Comparison of ENCODE assay signal across 8 cellular contexts in the genomic region with DNA sequence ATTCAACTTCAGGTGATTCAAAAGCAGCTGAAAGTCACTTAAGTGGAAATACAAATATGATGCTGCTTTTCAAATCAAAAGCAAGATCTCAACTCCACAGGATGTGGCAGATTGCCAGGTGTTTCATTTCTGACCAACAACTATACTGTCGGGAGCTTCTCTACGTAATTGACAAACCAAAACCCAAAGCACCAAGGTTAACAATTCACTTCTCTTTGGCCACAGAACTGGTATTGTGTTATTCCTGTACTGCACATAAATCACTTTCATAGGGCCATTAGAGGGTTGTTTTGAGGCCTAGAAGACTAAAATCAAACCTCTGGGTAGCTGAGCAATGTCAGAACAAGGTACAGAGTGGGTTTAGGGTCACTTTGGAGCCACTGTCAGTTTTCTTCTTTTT.
DNase-seq lines count a peak whose midpoint lies in the region; ATAC-seq, FAIRE-seq and TF ChIP-seq lines count a peak whose summit lies in the region.

No MANE protein-coding gene starts in this region.

- no peaks in the 10 kb centered on the region for H3F3A ChIP-seq in neural progenitor cell (ENCODE audit: low read depth)

- H3K4me1 Mint-ChIP-seq in neural progenitor cell: no peaks in the 10 kb centered on the region

- no peaks in the 10 kb centered on the region for H3K27me3 ChIP-seq in endothelial cell of umbilical vein (ENCODE audit: control insufficient read depth in 2 of 2, insufficient read depth in 2 of 2, low read length in 2 of 2)
- no peaks in the 10 kb centered on the region for H3K27me3 ChIP-seq in neural progenitor cell
- no peaks in the 10 kb centered on the region for H3K27me3 ChIP-seq in aorta (ENCODE audit: control insufficient read depth in 1 of 2, insufficient read depth in 2 of 2, low read length in 1 of 2)

- H4K20me1 ChIP-seq in endothelial cell of umbilical vein (replicated peaks; ENCODE audit: control insufficient read depth, extremely low read depth, insufficient read depth, low read length): no peaks in the 10 kb centered on the region
- no peaks in the 10 kb centered on the region for H4K20me1 ChIP-seq in neural progenitor cell (ENCODE audit: low read depth)

- TF ChIP-seq POLR2A in endothelial cell of umbilical vein (IDR thresholded peaks at IDR 0.05; ENCODE audit: low read depth, low read length): no peak

- no peak overlapping the region for H3K4me3 ChIP-seq in endothelial cell of umbilical vein (replicated peaks in 1 of 3; ENCODE audit: insufficient read depth in 1 of 3, low read depth in 1 of 3, low read length in 3 of 3)
- H3K4me3 ChIP-seq in neural progenitor cell: no peak overlapping the region
- no peak overlapping the region for H3K4me3 ChIP-seq in aorta (ENCODE audit: low read length in 2 of 2)

- dilution Hi-C loops in endothelial cell of umbilical vein (cut with MboI; ENCODE audit: extremely low pct_ligation_motif_present, low sequenced_read_pairs): no loop called here

- 77 to 80% methylated on average over 2 of the region's 2 CpGs for WGBS in aorta, 2 donors

- H3K4me1 ChIP-seq in endothelial cell of umbilical vein (ENCODE audit: control insufficient read depth, extremely low read depth, insufficient read depth, low read length) (no peaks in the 10 kb centered on the region), neural progenitor cell (no peaks in the 10 kb centered on the region), aorta (ENCODE audit: control insufficient read depth in 1 of 2, insufficient read depth in 2 of 2, low read length in 2 of 2) (no peaks in the 10 kb centered on the region)

- H3K9ac ChIP-seq in endothelial cell of umbilical vein (replicated peaks; ENCODE audit: extremely low read depth, insufficient read depth, low read length) (no peak overlapping the region), neural progenitor cell (no peak overlapping the region)

- ATAC-seq in GM18909 (IDR thresholded peaks at IDR 0.05; ENCODE audit: poor library complexity, unreplicated experiment) (peak; percentile 98), HG02840 (IDR thresholded peaks at IDR 0.05; ENCODE audit: low FRiP score, unreplicated experiment) (peak; percentile 99), esophagus mucosa (no peak), aorta (ENCODE audit: low FRiP score) (no peak)

- H3K36me3 ChIP-seq in endothelial cell of umbilical vein (ENCODE audit: control insufficient read depth in 2 of 2, extremely low read depth in 1 of 2, insufficient read depth in 2 of 2, low read length in 2 of 2) (no peaks in the 10 kb centered on the region), neural progenitor cell (no peaks in the 10 kb centered on the region), aorta (ENCODE audit: control insufficient read depth in 1 of 2, insufficient read depth in 2 of 2, low read length in 1 of 2) (no peaks in the 10 kb centered on the region)

- H3K4me2 ChIP-seq in endothelial cell of umbilical vein (ENCODE audit: insufficient read depth, low read length) (no peak overlapping the region), neural progenitor cell (no peak overlapping the region)

- no peak for FAIRE-seq in endothelial cell of umbilical vein (lab: Jason Lieb, UNC)

- no peaks in the 10 kb centered on the region for H3K9me1 ChIP-seq in endothelial cell of umbilical vein (replicated peaks; ENCODE audit: control insufficient read depth, extremely low read depth, insufficient read depth, low read length)

- no peak overlapping the region for H2AFZ ChIP-seq in endothelial cell of umbilical vein (ENCODE audit: low read depth, low read length)
- H2AFZ ChIP-seq in neural progenitor cell (replicated peaks): no peak overlapping the region

- intact Hi-C loops in endothelial cell of umbilical vein (cut with micrococcal nuclease) (no loop called here), aorta (cut with DNase I) (no loop called here)

- no peak overlapping the region for H3K4me3 Mint-ChIP-seq in neural progenitor cell

- H3K27ac ChIP-seq in endothelial cell of umbilical vein (ENCODE audit: insufficient read depth, low read depth, low read length) (no peak overlapping the region), neural progenitor cell (no peak overlapping the region), aorta (ENCODE audit: low read depth in 1 of 2, low read length in 2 of 2) (no peak overlapping the region)

- peaks cover 2% of the 10 kb centered on the region for H3K27me3 Mint-ChIP-seq in neural progenitor cell (ENCODE audit: insufficient read depth, low read depth)

- no peaks in the 10 kb centered on the region for H3K79me2 ChIP-seq in endothelial cell of umbilical vein (ENCODE audit: control insufficient read depth, insufficient read depth, low read length)
- H3K79me2 ChIP-seq in neural progenitor cell (ENCODE audit: low read depth): no peaks in the 10 kb centered on the region

- peaks cover 8% of the 10 kb centered on the region for H3K9me3 Mint-ChIP-seq in neural progenitor cell

- DNase-seq in NCI-H146 treated with DMSO at 0.1 percent for 48 hours (lab: John Stamatoyannopoulos, UW; ENCODE audit: unreplicated experiment) (peak; percentile 95), endothelial cell of umbilical vein (ENCODE audit: low read depth, low spot score) (peak; percentile 36), neural progenitor cell (ENCODE audit: low spot score) (no peak), aorta (no peak)
- DNase-seq in activated CD4-positive, CD25-positive, alpha-beta regulatory T cell treated with anti-CD3 and anti-CD28 coated beads, Interleukin-2, amount 50 U/mL, for 72 hours: no peak

- H3K27ac Mint-ChIP-seq in neural progenitor cell: no peak overlapping the region

- CTCF ChIA-PET in endothelial cell of umbilical vein (lab: Charles Lee): interaction anchor here (1.3 kb wide), 1 partner anchor 28 kb away, joined by 4 read pairs; no protein-coding TSS in a partner anchor

- H3K36me3 Mint-ChIP-seq in neural progenitor cell: no peaks in the 10 kb centered on the region

- H3K9me3 ChIP-seq in endothelial cell of umbilical vein (replicated peaks; ENCODE audit: control insufficient read depth, insufficient read depth, low read length) (no peaks in the 10 kb centered on the region), neural progenitor cell (ENCODE audit: low read depth) (no peaks in the 10 kb centered on the region), aorta (ENCODE audit: control insufficient read depth, low read length) (peaks cover 2% of the 10 kb centered on the region)

- TF ChIP-seq CTCF in endothelial cell of umbilical vein (IDR thresholded peaks at IDR 0.05; ENCODE audit: extremely low read depth in 1 of 2, insufficient read depth in 1 of 2, low read depth in 1 of 2, low read length in 2 of 2) (no peak), neural progenitor cell (IDR thresholded peaks at IDR 0.05) (no peak)

- BruUV-seq in endothelial cell of umbilical vein (replicated peaks; lab: Mats Ljungman, UMichigan): no TSS peak

- POLR2A ChIA-PET in endothelial cell of umbilical vein (lab: Charles Lee): no interaction called here

TF ChIP-seq in endothelial cell of umbilical vein, 7 proteins besides CTCF, POLR2A, EP300 and RAD21:
- TF ChIP-seq FOS (IDR thresholded peaks at IDR 0.05; ENCODE audit: borderline replicate concordance, insufficient read depth, low read length) (no peak), JUN (IDR thresholded peaks at IDR 0.05; ENCODE audit: borderline replicate concordance, insufficient read depth, insufficient read length, low read depth) (no peak), EZH2 (IDR thresholded peaks at IDR 0.05; ENCODE audit: borderline replicate concordance, low read depth, low read length, severe bottlenecking) (no peak), POLR2AphosphoS5 (IDR thresholded peaks at IDR 0.05; ENCODE audit: insufficient read depth, low read depth, low read length) (no peak), MYC (IDR thresholded peaks at IDR 0.05; ENCODE audit: low read depth, low read length) (no peak), GATA2 (IDR thresholded peaks at IDR 0.05; ENCODE audit: insufficient read depth, insufficient read length, low read depth, low read length) (no peak)
- TF ChIP-seq, protein P1, sequence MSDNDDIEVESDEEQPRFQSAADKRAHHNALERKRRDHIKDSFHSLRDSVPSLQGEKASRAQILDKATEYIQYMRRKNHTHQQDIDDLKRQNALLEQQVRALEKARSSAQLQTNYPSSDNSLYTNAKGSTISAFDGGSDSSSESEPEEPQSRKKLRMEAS (IDR thresholded peaks at IDR 0.05; ENCODE audit: insufficient read depth, insufficient read length): no peak

Comparison
In these comparisons a context has a peak if more than half of its experiments do, and no peak if none do; other contexts are left out.
1. ATAC-seq: peak in GM18909 (single experiment) and HG02840 (single experiment); none in esophagus mucosa (single experiment) and aorta (single experiment).
2. DNase-seq: peak in NCI-H146 treated with DMSO at 0.1 percent for 48 hours (single experiment) and endothelial cell of umbilical vein (single experiment); none in activated CD4-positive, CD25-positive, alpha-beta regulatory T cell treated with anti-CD3 and anti-CD28 coated beads, Interleukin-2, amount 50 U/mL, for 72 hours (single experiment), neural progenitor cell (single experiment) and aorta (0 of 2).